ENCODE assay signal across 1 cellular context in genomic region chr10:29591416-29591968, GRCh38.
TF ChIP-seq lines count a peak whose summit lies in the region.

No MANE protein-coding gene starts in this region.

TF ChIP-seq in GM23338, 12 proteins besides CTCF, POLR2A, EP300 and RAD21 (continued from another document):
- TF ChIP-seq ZNF462 (CRISPR knock-in tag; IDR thresholded peaks at IDR 0.05) (no peak), ETS1 (IDR thresholded peaks at IDR 0.05) (no peak), CREB1 (CRISPR knock-in tag; IDR thresholded peaks at IDR 0.05; ENCODE audit: low read depth) (no peak), NANOG (IDR thresholded peaks at IDR 0.05; ENCODE audit: borderline replicate concordance) (no peak), EZH2 (IDR thresholded peaks at IDR 0.05; ENCODE audit: low read depth, unreplicated experiment) (no peak), ZNF114 (CRISPR knock-in tag; IDR thresholded peaks at IDR 0.05) (no peak), POLR2AphosphoS5 (IDR thresholded peaks at IDR 0.05; ENCODE audit: low read depth) (no peak), EZH2phosphoT487 (IDR thresholded peaks at IDR 0.05; ENCODE audit: unreplicated experiment) (no peak)
- TF ChIP-seq, protein P1, sequence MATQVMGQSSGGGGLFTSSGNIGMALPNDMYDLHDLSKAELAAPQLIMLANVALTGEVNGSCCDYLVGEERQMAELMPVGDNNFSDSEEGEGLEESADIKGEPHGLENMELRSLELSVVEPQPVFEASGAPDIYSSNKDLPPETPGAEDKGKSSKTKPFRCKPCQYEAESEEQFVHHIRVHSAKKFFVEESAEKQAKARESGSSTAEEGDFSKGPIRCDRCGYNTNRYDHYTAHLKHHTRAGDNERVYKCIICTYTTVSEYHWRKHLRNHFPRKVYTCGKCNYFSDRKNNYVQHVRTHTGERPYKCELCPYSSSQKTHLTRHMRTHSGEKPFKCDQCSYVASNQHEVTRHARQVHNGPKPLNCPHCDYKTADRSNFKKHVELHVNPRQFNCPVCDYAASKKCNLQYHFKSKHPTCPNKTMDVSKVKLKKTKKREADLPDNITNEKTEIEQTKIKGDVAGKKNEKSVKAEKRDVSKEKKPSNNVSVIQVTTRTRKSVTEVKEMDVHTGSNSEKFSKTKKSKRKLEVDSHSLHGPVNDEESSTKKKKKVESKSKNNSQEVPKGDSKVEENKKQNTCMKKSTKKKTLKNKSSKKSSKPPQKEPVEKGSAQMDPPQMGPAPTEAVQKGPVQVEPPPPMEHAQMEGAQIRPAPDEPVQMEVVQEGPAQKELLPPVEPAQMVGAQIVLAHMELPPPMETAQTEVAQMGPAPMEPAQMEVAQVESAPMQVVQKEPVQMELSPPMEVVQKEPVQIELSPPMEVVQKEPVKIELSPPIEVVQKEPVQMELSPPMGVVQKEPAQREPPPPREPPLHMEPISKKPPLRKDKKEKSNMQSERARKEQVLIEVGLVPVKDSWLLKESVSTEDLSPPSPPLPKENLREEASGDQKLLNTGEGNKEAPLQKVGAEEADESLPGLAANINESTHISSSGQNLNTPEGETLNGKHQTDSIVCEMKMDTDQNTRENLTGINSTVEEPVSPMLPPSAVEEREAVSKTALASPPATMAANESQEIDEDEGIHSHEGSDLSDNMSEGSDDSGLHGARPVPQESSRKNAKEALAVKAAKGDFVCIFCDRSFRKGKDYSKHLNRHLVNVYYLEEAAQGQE (IDR thresholded peaks at IDR 0.05; ENCODE audit: unreplicated experiment) = no peak
